ENCODE assay signal across 8 cellular contexts in genomic region chr1:24688621-24689195, GRCh38. TPM values are rescaled to one million over a fixed set of nuclear protein-coding genes. Genes with fewer than 3 reads are reported as not detected.
DNase-seq lines count a peak whose midpoint lies in the region; ATAC-seq, FAIRE-seq and TF ChIP-seq lines count a peak whose summit lies in the region.

No MANE protein-coding gene starts in this region.

- H3K36me3 ChIP-seq in ovary: no peaks in the 10 kb centered on the region

- no peaks in the 10 kb centered on the region for H3K36me3 Mint-ChIP-seq in type B pancreatic cell

- no peaks in the 10 kb centered on the region for H3K27me3 ChIP-seq in ovary

- H3K27ac ChIP-seq in ovary: no peak overlapping the region

- peaks cover 11% of the 10 kb centered on the region for H3K4me1 Mint-ChIP-seq in type B pancreatic cell (ENCODE audit: unreplicated experiment)

- H3K4me3 Mint-ChIP-seq in type B pancreatic cell: no peak overlapping the region

- intact Hi-C loops in ovary (cut with DNase I): loop anchor here (2.0 to 10.0 kb wide), 4 partner anchors 56 to 149 kb away; partner anchors contain the start of gene CLIC4 (in 1 of the 4)

- H3K9me3 Mint-ChIP-seq in type B pancreatic cell: peaks cover 4% of the 10 kb centered on the region

- WGBS in ovary, 3 donors: 42 to 48% (median 48%) methylated on average over 13 of the region's 13 CpGs

- no peak overlapping the region for H3K4me3 ChIP-seq in ovary

- TF ChIP-seq CTCF in ovary (IDR thresholded peaks at IDR 0.05): peak; percentile 72 to 79 (median 77)
- peak; percentile 91 for TF ChIP-seq CTCF in type B pancreatic cell (conservative IDR thresholded peaks at IDR 0.05)

- DNase-seq in DMS53 treated with DMSO at 0.1 percent for 48 hours (lab: John Stamatoyannopoulos, UW; ENCODE audit: unreplicated experiment): peak; percentile 55
- DNase-seq in LoVo (ENCODE audit: low spot score): peak; percentile 58
- DNase-seq in SHP77 (lab: John Stamatoyannopoulos, UW): peak; percentile 48 to 65
- DNase-seq in activated T-helper 9 cell treated with anti-CD3 and anti-CD28 coated beads, Interleukin-2, amount 50 U/mL, for 16 hours (ENCODE audit: low read depth): peak; percentile 26
- DNase-seq in frontal cortex (ENCODE audit: low spot score in 2 of 2): peak; percentile 54 to 79
- DNase-seq in ovary: peak; percentile 66 to 80 (median 73)
- peak; percentile 75 for DNase-seq in type B pancreatic cell (ENCODE audit: extremely low spot score, unreplicated experiment)

- H3K9me3 ChIP-seq in ovary: no peaks in the 10 kb centered on the region

- no peak for FAIRE-seq in frontal cortex (lab: Jason Lieb, UNC)

- ATAC-seq in GM19397 (IDR thresholded peaks at IDR 0.05; ENCODE audit: unreplicated experiment): no peak

- no peak for TF ChIP-seq EP300 in ovary (IDR thresholded peaks at IDR 0.05)

- H3K4me1 ChIP-seq in ovary (ENCODE audit: insufficient read depth): no peaks in the 10 kb centered on the region

- no peaks in the 10 kb centered on the region for H3K27me3 Mint-ChIP-seq in type B pancreatic cell

- H3K27ac Mint-ChIP-seq in type B pancreatic cell: peak overlapping the region; percentile 48

- peak; percentile 21 for TF ChIP-seq POLR2A in ovary (IDR thresholded peaks at IDR 0.05)

RNA-seq across cellular contexts. Expression of gene SRRM1, which starts 45.6 kb away (rescaled TPM):
- total RNA-seq in frontal cortex (34.6 TPM), ovary (100 to 1,000 TPM; 108 to 154 (median 123) TPM), type B pancreatic cell (ENCODE audit: low replicate concordance) (156 and 168 TPM in 2 replicates)
- 100 to 1,000 TPM in 1 of 2 donors, 10 to 100 TPM in 1; 74.9 to 128 TPM for polyA plus RNA-seq in ovary

RNA-seq across cellular contexts. Expression of gene CLIC4, which starts 56.5 kb away (rescaled TPM):
- 106 TPM for total RNA-seq in frontal cortex
- total RNA-seq in ovary: 100 to 1,000 TPM in 5 of 7 donors, 10 to 100 TPM in 2; 73.6 to 185 (median 125) TPM
- 100 to 1,000 TPM in 1 of 2 donors, 10 to 100 TPM in 1; 53.6 to 209 TPM for polyA plus RNA-seq in ovary
- total RNA-seq in type B pancreatic cell (ENCODE audit: low replicate concordance): 102 and 109 TPM in 2 replicates
